Comparison of ENCODE assay signal across 27 cellular contexts in genomic region chr21:41854426-41854995, GRCh38.
"Had no signal": no experiment of that assay in that cellular context is flagged by ENCODE, and none has a peak within 500 bp of the region (broad histone marks: within the 10 kb centered on the region; RNA-seq: fewer than 3 reads in every experiment).

No MANE protein-coding gene starts in this region.

- H3K4me3 Mint-ChIP-seq: activated CD8-positive, alpha-beta T cell treated with anti-CD3 and anti-CD28 coated beads, Interleukin-2, amount 10 ng/mL, durations not matched to agents 7 days and 5 days; activated naive CD4-positive, alpha-beta T cell treated with anti-CD3 and anti-CD28 coated beads for 36 hours; activated naive CD8-positive, alpha-beta T cell treated with anti-CD3 and anti-CD28 coated beads for 36 hours; T-helper 17 cell; WTC11 had no signal

- H3K4me1 Mint-ChIP-seq: activated naive CD8-positive, alpha-beta T cell treated with anti-CD3 and anti-CD28 coated beads for 36 hours; WTC11 had no signal

- H3K9me3 ChIP-seq: Peyer's patch, SJSA1 had no signal

- H3K27ac Mint-ChIP-seq: activated CD8-positive, alpha-beta T cell treated with anti-CD3 and anti-CD28 coated beads, Interleukin-2, amount 10 ng/mL, durations not matched to agents 7 days and 5 days; activated naive CD4-positive, alpha-beta T cell treated with anti-CD3 and anti-CD28 coated beads for 36 hours; activated naive CD8-positive, alpha-beta T cell treated with anti-CD3 and anti-CD28 coated beads for 36 hours; T-helper 17 cell; WTC11 had no signal

- H3K9me3 Mint-ChIP-seq: activated naive CD4-positive, alpha-beta T cell treated with anti-CD3 and anti-CD28 coated beads for 36 hours; activated naive CD8-positive, alpha-beta T cell treated with anti-CD3 and anti-CD28 coated beads for 36 hours; WTC11 had no signal

- H3K4me1 ChIP-seq: Peyer's patch, SJSA1 had no signal

- ATAC-seq: activated CD8-positive, alpha-beta T cell treated with anti-CD3 and anti-CD28 coated beads, Interleukin-2, amount 10 ng/mL, durations not matched to agents 7 days and 5 days; T-helper 17 cell; WTC11 had no signal

- H3K27ac ChIP-seq: Peyer's patch, RWPE1, SJSA1 had no signal

- DNase-seq: activated CD4-positive, alpha-beta T cell treated with anti-CD3 and anti-CD28 coated beads for 48 hours; activated CD4-positive, alpha-beta T cell treated with anti-CD3 and anti-CD28 coated beads, Interleukin-2, amount 50 U/mL, for 4 hours; activated CD4-positive, CD25-positive, alpha-beta regulatory T cell treated with anti-CD3 and anti-CD28 coated beads, Interleukin-2, amount 50 U/mL, for 72 hours; activated CD8-positive, alpha-beta memory T cell treated with anti-CD3 and anti-CD28 coated beads, Interleukin-2, amount 50 U/mL, for 48 hours; activated CD8-positive, alpha-beta T cell treated with anti-CD3 and anti-CD28 coated beads, Interleukin-2, amount 10 ng/mL, durations not matched to agents 7 days and 5 days; activated effector memory CD4-positive, alpha-beta T cell treated with anti-CD3 and anti-CD28 coated beads, Interleukin-2, amount 50 U/mL, for 16 hours; activated naive CD4-positive, alpha-beta T cell treated with anti-CD3 and anti-CD28 coated beads for 36 hours; activated naive CD8-positive, alpha-beta T cell treated with anti-CD3 and anti-CD28 coated beads for 36 hours; activated T-cell treated with anti-CD3 and anti-CD28 coated beads, Interleukin-2, amount 50 U/mL, for 1 hour; anterior cingulate cortex; IMR-90; KBM-7; NCI-H1048; NCI-H1417; NCI-H1694; NCI-H2029; NCI-H345; NCI-H510A; NCI-H82; NK-92 treated with Interleukin-12 subunit alpha and Interleukin-12 subunit beta, amount 100 ng/mL, for 24 hours; Peyer's patch; SHP77; T-helper 17 cell; T-helper 9 cell had no signal

- H3K27me3 ChIP-seq: Peyer's patch, SJSA1 had no signal

- H3K4me3 ChIP-seq: Peyer's patch, SJSA1 had no signal

- H3K27me3 Mint-ChIP-seq: activated naive CD8-positive, alpha-beta T cell treated with anti-CD3 and anti-CD28 coated beads for 36 hours; T-helper 17 cell had no signal
